8 cellular contexts compared by ENCODE assay signal in the genomic region with DNA sequence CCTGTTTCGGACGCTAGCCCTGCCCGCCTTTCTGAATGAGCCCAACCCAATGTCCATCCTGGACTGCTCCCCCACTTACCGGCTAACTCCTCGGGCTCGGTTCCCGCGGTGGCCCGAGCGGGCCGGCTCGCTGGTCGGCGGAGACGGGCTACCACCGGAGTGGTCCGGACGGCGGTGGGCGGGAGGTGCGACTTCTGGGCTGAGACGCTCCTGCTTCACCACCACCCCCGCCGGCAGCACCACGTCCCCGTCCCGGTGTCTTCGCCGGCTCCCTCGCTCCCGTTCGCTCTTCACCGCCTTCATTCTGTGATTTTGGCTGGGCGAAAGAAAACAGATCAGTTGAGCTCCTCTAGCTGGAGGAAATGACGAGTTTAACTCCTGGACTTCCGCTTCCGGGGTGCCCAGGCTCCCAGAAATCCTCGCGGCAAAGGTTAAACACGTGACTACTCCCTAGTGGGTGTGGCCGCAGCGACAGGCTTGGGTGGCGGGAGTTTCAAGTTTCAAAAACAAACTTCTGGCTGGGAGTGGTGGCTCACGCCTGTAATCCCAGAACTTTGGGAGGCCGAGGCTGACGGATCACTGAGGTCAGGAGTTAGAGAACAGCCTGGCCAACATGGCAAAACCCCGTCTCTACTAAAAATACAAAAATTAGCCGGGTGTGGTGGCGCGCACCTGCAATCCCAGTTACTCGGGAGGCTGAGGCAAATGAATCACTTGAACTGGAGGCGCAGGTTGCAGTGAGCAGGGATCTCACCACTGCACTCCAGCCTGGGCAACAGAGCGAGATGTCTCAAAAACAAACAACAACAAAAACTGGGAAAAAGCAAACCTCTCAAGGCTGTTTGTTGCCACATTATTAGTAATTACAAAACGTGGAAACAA. TPM values are rescaled to one million over a fixed set of nuclear protein-coding genes. Genes with fewer than 3 reads are reported as not detected.
A peak's percentile ranks its signal among the peaks of the same experiment; 100 is the strongest.
DNase-seq lines count a peak whose midpoint lies in the region; ATAC-seq and TF ChIP-seq lines count a peak whose summit lies in the region.

Gene SNIP1, minus strand, starts transcription at position 367 of the 882 bp plus-strand sequence. Its CDS starts 64 bp downstream, at position 303.

- POLR2A ChIA-PET in AG04450 (lab: Yijun Ruan, JAX): interaction anchor here (0.6 to 1.0 kb wide), 3 partner anchors 9 to 254 kb away, joined by 3 to 7 read pairs (median 6); partner anchors contain the start of genes MEAF6 and YRDC
- POLR2A ChIA-PET in activated CD4-positive, alpha-beta T cell treated with anti-CD3 and anti-CD28 coated beads for 36 hours (lab: Charles Lee): interaction anchor here (0.5 to 2.0 kb wide), 6 partner anchors 25 to 254 kb away, joined by 3 to 8 read pairs (median 5); partner anchors contain the start of genes C1orf122, MEAF6 and YRDC

- no peaks in the 10 kb centered on the region for H3K27me3 ChIP-seq in AG04450 (ENCODE audit: control insufficient read depth, insufficient read depth, low read length)

- CTCF ChIA-PET in AG04450 (lab: Charles Lee): interaction anchor here (0.8 to 1.6 kb wide), 2 partner anchors 40 to 49 kb away, joined by 3 to 5 read pairs; partner anchors contain the start of gene MEAF6
- CTCF ChIA-PET in activated CD4-positive, alpha-beta T cell treated with anti-CD3 and anti-CD28 coated beads for 36 hours (lab: Charles Lee): interaction anchor here (0.6 to 2.4 kb wide), 10 partner anchors 11 to 306 kb away, joined by 3 to 9 read pairs (median 3); partner anchors contain the start of gene MEAF6

- peak within 1 kb of the TSS; percentile 92 for H3K4me3 Mint-ChIP-seq in activated CD4-positive, alpha-beta T cell treated with anti-CD3 and anti-CD28 coated beads for 36 hours
- peak within 1 kb of the TSS; percentile 95 for H3K4me3 Mint-ChIP-seq in chondrocyte (ENCODE audit: unreplicated experiment)

- peaks cover 36% of the 10 kb centered on the region for H3K4me1 Mint-ChIP-seq in activated CD4-positive, alpha-beta T cell treated with anti-CD3 and anti-CD28 coated beads for 36 hours
- peaks cover 47% of the 10 kb centered on the region for H3K4me1 Mint-ChIP-seq in chondrocyte (ENCODE audit: low read depth)

- ATAC-seq in GM19025 (IDR thresholded peaks at IDR 0.05; ENCODE audit: low read depth, unreplicated experiment) (peak; percentile 78), HG03442 (IDR thresholded peaks at IDR 0.05; ENCODE audit: unreplicated experiment) (peak; percentile 80)
- ATAC-seq in activated CD4-positive, alpha-beta T cell treated with anti-CD3 and anti-CD28 coated beads for 36 hours: peak; percentile 93

- H3K36me3 Mint-ChIP-seq in activated CD4-positive, alpha-beta T cell treated with anti-CD3 and anti-CD28 coated beads for 36 hours (ENCODE audit: low read depth): peaks cover 30% of the 10 kb centered on the region
- H3K36me3 Mint-ChIP-seq in chondrocyte (ENCODE audit: low read depth): peaks cover 6% of the 10 kb centered on the region

- peak; percentile 73 for DNase-seq in AG04450 (ENCODE audit: low read depth, low spot score)
- DNase-seq in NCI-H524 treated with DMSO at 0.1 percent for 48 hours (lab: John Stamatoyannopoulos, UW): peak; percentile 40
- DNase-seq in activated CD4-positive, alpha-beta T cell treated with anti-CD3 and anti-CD28 coated beads for 36 hours: peak; percentile 95
- DNase-seq in chondrocyte (ENCODE audit: low spot score): no peak
- peak; percentile 85 for DNase-seq in kidney glomerular epithelial cell (lab: John Stamatoyannopoulos, UW)
- DNase-seq in stimulated activated CD4-positive, alpha-beta T cell treated with anti-CD3 and anti-CD28 coated beads, Interleukin-15, amount 100 ng/mL, for 48 hours (ENCODE audit: low read depth in 2 of 2): peak; percentile 80 to 84

- intact Hi-C loops in activated CD4-positive, alpha-beta T cell treated with anti-CD3 and anti-CD28 coated beads for 36 hours (cut with DNase I, micrococcal nuclease): loop anchor here (1.0 to 5.0 kb wide), 9 partner anchors 40 to 305 kb away; partner anchors contain the start of genes MEAF6 (in 2 of the 2), ZC3H12A (in 2 of the 2), GNL2 (in 1 of the 2) and MTF1 (in 1 of the 2)

- no peak for TF ChIP-seq CTCF in AG04450 (IDR thresholded peaks at IDR 0.05; ENCODE audit: low read depth, low read length)
- no peak for TF ChIP-seq CTCF in chondrocyte (IDR thresholded peaks at IDR 0.05)

- no peaks in the 10 kb centered on the region for H3K9me3 Mint-ChIP-seq in activated CD4-positive, alpha-beta T cell treated with anti-CD3 and anti-CD28 coated beads for 36 hours (ENCODE audit: low read depth)
- H3K9me3 Mint-ChIP-seq in chondrocyte (ENCODE audit: low read depth): no peaks in the 10 kb centered on the region

- H3K27ac ChIP-seq in AG04450 (ENCODE audit: low read depth, low read length): peak within 1 kb of the TSS; percentile 86

- peak within 1 kb of the TSS; percentile 95 for H3K27ac Mint-ChIP-seq in activated CD4-positive, alpha-beta T cell treated with anti-CD3 and anti-CD28 coated beads for 36 hours
- H3K27ac Mint-ChIP-seq in chondrocyte (ENCODE audit: unreplicated experiment): peak within 1 kb of the TSS; percentile 99

- H3K27me3 Mint-ChIP-seq in activated CD4-positive, alpha-beta T cell treated with anti-CD3 and anti-CD28 coated beads for 36 hours: no peaks in the 10 kb centered on the region
- H3K27me3 Mint-ChIP-seq in chondrocyte (ENCODE audit: low read depth): no peaks in the 10 kb centered on the region

- H3K9me3 ChIP-seq in AG04450 (ENCODE audit: control insufficient read depth, insufficient read depth, low read length): no peaks in the 10 kb centered on the region

- peak within 1 kb of the TSS; percentile 87 for H3K4me3 ChIP-seq in AG04450 (ENCODE audit: low read depth, low read length)

RNA-seq across cellular contexts. Expression of gene SNIP1, which starts in this region (rescaled TPM):
- 7.8 and 8.9 TPM in 2 replicates for polyA plus RNA-seq in AG04450 (2011; rRNA removed)
- polyA minus RNA-seq in AG04450 (2011; rRNA and poly(A)+ RNA removed): 10.7 and 13.6 TPM in 2 replicates
- total RNA-seq in activated CD4-positive, alpha-beta T cell treated with anti-CD3 and anti-CD28 coated beads for 36 hours: 10 to 100 TPM; 18.7 to 21.3 TPM
- total RNA-seq in chondrocyte: 15.1 to 17.5 TPM (median 15.6 TPM) in 3 replicates
